10 cellular contexts compared by ENCODE assay signal in genomic region chr16:12458591-12459400, GRCh38.
DNase-seq lines count a peak whose midpoint lies in the region; ATAC-seq and TF ChIP-seq lines count a peak whose summit lies in the region.
"Had no signal": no experiment of that assay in that cellular context is flagged by ENCODE, and none has a peak within 500 bp of the region (broad histone marks: within the 10 kb centered on the region; RNA-seq: fewer than 3 reads in every experiment).

No MANE protein-coding gene starts in this region.

- H3K4me1 ChIP-seq in OCI-LY3 (ENCODE audit: low read length): peaks cover 31% of the 10 kb centered on the region
- peaks cover 0 to 12% of the 10 kb centered on the region in 2 donors for H3K4me1 ChIP-seq in gastrocnemius medialis

- intact Hi-C loops in Right ventricle myocardium superior (cut with DNase I) (no loop called here), gastrocnemius medialis (cut with DNase I; ENCODE audit: low total_unique reads) (no loop called here)

- no peak for TF ChIP-seq POLR2A in gastrocnemius medialis (IDR thresholded peaks at IDR 0.05)

- peak overlapping the region; percentile 91 for H3K4me2 ChIP-seq in OCI-LY3 (ENCODE audit: low read length)

- H3K79me2 ChIP-seq in OCI-LY3 (ENCODE audit: low read length): no peaks in the 10 kb centered on the region

- H3K27me3 ChIP-seq in OCI-LY3 (ENCODE audit: low read depth, low read length) (no peaks in the 10 kb centered on the region), gastrocnemius medialis (no peaks in the 10 kb centered on the region)

- in situ Hi-C loops in gastrocnemius medialis (cut with MboI; ENCODE audit: low sequenced_read_pairs in 4 of 4): loop anchor here in 1 of 4 donors (25.0 kb wide), 1 partner anchor 354 kb away; the partner anchor contains the start of gene CPPED1

- DNase-seq in Right ventricle myocardium superior: peak; percentile 61
- DNase-seq in stimulated activated naive CD8-positive, alpha-beta T cell treated with anti-CD3 and anti-CD28 coated beads, Interleukin-15, Interleukin-2, amounts not matched to agents 100 U/mL and 50 U/mL, for 24 hours: peak; percentile 32
- no peak for DNase-seq in gastrocnemius medialis
- no peak for DNase-seq in NCI-H446 treated with DMSO at 0.1 percent for 48 hours (lab: John Stamatoyannopoulos, UW)
- DNase-seq: effector memory CD4-positive, alpha-beta T cell; H7 had no signal

- TF ChIP-seq CTCF in OCI-LY3 (IDR thresholded peaks at IDR 0.05; ENCODE audit: low read depth, low read length): no peak
- TF ChIP-seq CTCF in gastrocnemius medialis (IDR thresholded peaks at IDR 0.05 in 4 of 5, conservative IDR thresholded peaks at IDR 0.05 in 1 of 5): no peak

- no peak overlapping the region; the same call in 1 of the 2 replicates for H2AFZ ChIP-seq in OCI-LY3 (ENCODE audit: low read depth, low read length)

- H3K9me3 ChIP-seq in OCI-LY3 (ENCODE audit: insufficient read depth, low read length): no peaks in the 10 kb centered on the region
- no peaks in the 10 kb centered on the region for H3K9me3 ChIP-seq in gastrocnemius medialis

- H3K9ac ChIP-seq in OCI-LY3 (ENCODE audit: low read length): peak overlapping the region; percentile 47; the same call in 1 of the 2 replicates

- H3K4me3 ChIP-seq in OCI-LY3 (ENCODE audit: low read length): peak overlapping the region; percentile 63
- no peak overlapping the region for H3K4me3 ChIP-seq in gastrocnemius medialis
- H3K4me3 ChIP-seq: SK-N-MC had no signal

- no peaks in the 10 kb centered on the region for H3K36me3 ChIP-seq in OCI-LY3 (replicated peaks; ENCODE audit: low read depth, low read length)
- H3K36me3 ChIP-seq in gastrocnemius medialis: no peaks in the 10 kb centered on the region

- H4K20me1 ChIP-seq in OCI-LY3 (ENCODE audit: insufficient read depth, low read length): no peaks in the 10 kb centered on the region; the same call in none of the 2 replicates

- ATAC-seq in GM21619 (IDR thresholded peaks at IDR 0.05; ENCODE audit: unreplicated experiment) (peak; percentile 54), Right ventricle myocardium superior (ENCODE audit: poor library complexity) (peak; percentile 71), gastrocnemius medialis (no peak), HG03378 (IDR thresholded peaks at IDR 0.05; ENCODE audit: unreplicated experiment) (no peak)
- ATAC-seq in stimulated activated naive CD8-positive, alpha-beta T cell treated with anti-CD3 and anti-CD28 coated beads, Interleukin-15, Interleukin-2, amounts not matched to agents 100 U/mL and 50 U/mL, for 24 hours: peak; percentile 73

- H3K27ac ChIP-seq in OCI-LY3 (ENCODE audit: low read length) (peak overlapping the region; percentile 71), gastrocnemius medialis (no peak overlapping the region)
- H3K27ac ChIP-seq: SK-N-MC had no signal

Comparison
In these comparisons a context has a peak if more than half of its experiments do, and no peak if none do; other contexts are left out.
1. ATAC-seq: peak in GM21619 (single experiment), Right ventricle myocardium superior (single experiment) and stimulated activated naive CD8-positive, alpha-beta T cell treated with anti-CD3 and anti-CD28 coated beads, Interleukin-15, Interleukin-2, amounts not matched to agents 100 U/mL and 50 U/mL, for 24 hours (single experiment); none in gastrocnemius medialis (0 of 2) and HG03378 (single experiment).
2. DNase-seq: peak in Right ventricle myocardium superior (single experiment) and stimulated activated naive CD8-positive, alpha-beta T cell treated with anti-CD3 and anti-CD28 coated beads, Interleukin-15, Interleukin-2, amounts not matched to agents 100 U/mL and 50 U/mL, for 24 hours (single experiment); none in gastrocnemius medialis (0 of 2) and NCI-H446 treated with DMSO at 0.1 percent for 48 hours (single experiment).